ENCODE assay signal across 20 cellular contexts in the genomic region with DNA sequence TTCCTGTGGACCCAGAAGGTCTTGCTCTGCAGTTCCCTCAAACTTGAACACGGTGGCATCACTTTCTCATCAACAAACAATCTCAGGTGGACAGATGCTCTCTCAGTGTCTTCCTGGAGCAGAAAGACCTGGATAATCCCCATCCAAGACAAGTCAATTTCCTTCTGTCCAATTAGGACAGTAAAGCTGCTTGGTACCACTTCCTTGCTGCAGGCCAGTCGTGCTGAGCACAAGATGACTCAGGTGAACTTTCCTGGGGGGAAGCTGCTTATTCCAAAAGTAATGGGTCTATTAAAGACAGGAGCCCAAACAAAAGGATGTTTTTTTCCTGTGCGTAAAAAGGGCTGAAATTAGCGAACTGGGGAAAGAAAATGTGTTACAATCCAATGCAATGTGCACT.
"Had no signal": no experiment of that assay in that cellular context is flagged by ENCODE, and none has a peak within 500 bp of the region (broad histone marks: within the 10 kb centered on the region; RNA-seq: fewer than 3 reads in every experiment).

No MANE protein-coding gene starts in this region.

- DNase-seq: activated CD4-positive, alpha-beta T cell treated with anti-CD3 and anti-CD28 coated beads, Interleukin-2, amount 10 ng/mL, durations not matched to agents 7 days and 5 days; activated effector memory CD4-positive, alpha-beta T cell treated with anti-CD3 and anti-CD28 coated beads, Interleukin-2, amount 50 U/mL, for 16 hours; amniotic stem cell; effector memory CD4-positive, alpha-beta T cell; foreskin fibroblast; glutamatergic neuron; hypothalamus; left ventricle myocardium inferior; mesenchymal stem cell; right cardiac atrium; SJCRH30; stimulated activated CD4-positive, alpha-beta T cell treated with anti-CD3 and anti-CD28 coated beads, Interleukin-4, amount 100 ng/mL, for 4 hours; stimulated activated CD8-positive, alpha-beta memory T cell treated with anti-CD3 and anti-CD28 coated beads, Interleukin-4, amount 100 ng/mL, for 48 hours; thyroid gland had no signal

- H3K9me3 ChIP-seq: left ventricle myocardium inferior, prostate gland, SJCRH30, thyroid gland had no signal

- H3K9me3 Mint-ChIP-seq: brain; central memory CD8-positive, alpha-beta T cell; dendritic cell treated with granulocyte-macrophage colony-stimulating factor and Interleukin-4, amounts not matched to agents 40 ng/mL and 50 ng/mL, for 4 days had no signal

- H3K36me3 ChIP-seq: prostate gland, SJCRH30, thyroid gland had no signal

- H3K27me3 Mint-ChIP-seq: activated CD4-positive, alpha-beta T cell treated with anti-CD3 and anti-CD28 coated beads, Interleukin-2, amount 10 ng/mL, durations not matched to agents 7 days and 5 days; central memory CD8-positive, alpha-beta T cell; dendritic cell treated with granulocyte-macrophage colony-stimulating factor and Interleukin-4, amounts not matched to agents 40 ng/mL and 50 ng/mL, for 4 days had no signal

- H3K4me1 ChIP-seq: prostate gland, SJCRH30 had no signal

- H3K4me3 ChIP-seq: left ventricle myocardium inferior, prostate gland, SJCRH30, smooth muscle cell, thyroid gland had no signal

- H3K27ac ChIP-seq: prostate gland, SJCRH30, thyroid gland had no signal

- ATAC-seq: right cardiac atrium, WTC11 had no signal

- H3K27ac Mint-ChIP-seq: dendritic cell treated with granulocyte-macrophage colony-stimulating factor and Interleukin-4, amounts not matched to agents 40 ng/mL and 50 ng/mL, for 4 days; WTC11 had no signal

- H3K36me3 Mint-ChIP-seq: brain, WTC11 had no signal

- H3K27me3 ChIP-seq: SJCRH30, thyroid gland had no signal

- H3K4me3 Mint-ChIP-seq: activated CD4-positive, alpha-beta T cell treated with anti-CD3 and anti-CD28 coated beads, Interleukin-2, amount 10 ng/mL, durations not matched to agents 7 days and 5 days; brain; dendritic cell treated with granulocyte-macrophage colony-stimulating factor and Interleukin-4, amounts not matched to agents 40 ng/mL and 50 ng/mL, for 4 days; WTC11 had no signal
